1 cellular context compared by ENCODE assay signal in genomic region chr1:43272576-43273571, GRCh38.
TF ChIP-seq lines count a peak whose summit lies in the region.

No MANE protein-coding gene starts in this region.

TF ChIP-seq in HepG2, 621 proteins besides CTCF, POLR2A, EP300 and RAD21:
- TF ChIP-seq HMG20A (CRISPR knock-in tag; IDR thresholded peaks at IDR 0.05; ENCODE audit: borderline replicate concordance) (no peak), ZNF263 (CRISPR knock-in tag; IDR thresholded peaks at IDR 0.05) (no peak), ZBTB7A (CRISPR knock-in tag; IDR thresholded peaks at IDR 0.05) (no peak), ZNF619 (CRISPR knock-in tag; IDR thresholded peaks at IDR 0.05) (no peak), NFRKB (IDR thresholded peaks at IDR 0.05) (no peak), ATF7-NPFF (CRISPR knock-in tag; IDR thresholded peaks at IDR 0.05; ENCODE audit: low read depth) (no peak), JUND (CRISPR knock-in tag; IDR thresholded peaks at IDR 0.05) (no peak), ZKSCAN5 (CRISPR knock-in tag; IDR thresholded peaks at IDR 0.05) (no peak), ZNF484 (CRISPR knock-in tag; IDR thresholded peaks at IDR 0.05; ENCODE audit: borderline replicate concordance, low read depth) (no peak), ZFY (CRISPR knock-in tag; IDR thresholded peaks at IDR 0.05) (no peak), ZNF670 (CRISPR knock-in tag; IDR thresholded peaks at IDR 0.05; ENCODE audit: borderline replicate concordance) (no peak), HCFC1 (IDR thresholded peaks at IDR 0.05; ENCODE audit: low read depth, low read length) (no peak), RNF2 (conservative IDR thresholded peaks at IDR 0.05; ENCODE audit: low read depth) (no peak), STAT6 (CRISPR knock-in tag; IDR thresholded peaks at IDR 0.05; ENCODE audit: borderline replicate concordance) (no peak), HMGXB4 (CRISPR knock-in tag; IDR thresholded peaks at IDR 0.05; ENCODE audit: borderline replicate concordance in 1 of 2, low read depth in 1 of 2) (no peak)
TF ChIP-seq in HepG2: peak in this region for 0.
